ENCODE assay signal across 8 cellular contexts in the genomic region with DNA sequence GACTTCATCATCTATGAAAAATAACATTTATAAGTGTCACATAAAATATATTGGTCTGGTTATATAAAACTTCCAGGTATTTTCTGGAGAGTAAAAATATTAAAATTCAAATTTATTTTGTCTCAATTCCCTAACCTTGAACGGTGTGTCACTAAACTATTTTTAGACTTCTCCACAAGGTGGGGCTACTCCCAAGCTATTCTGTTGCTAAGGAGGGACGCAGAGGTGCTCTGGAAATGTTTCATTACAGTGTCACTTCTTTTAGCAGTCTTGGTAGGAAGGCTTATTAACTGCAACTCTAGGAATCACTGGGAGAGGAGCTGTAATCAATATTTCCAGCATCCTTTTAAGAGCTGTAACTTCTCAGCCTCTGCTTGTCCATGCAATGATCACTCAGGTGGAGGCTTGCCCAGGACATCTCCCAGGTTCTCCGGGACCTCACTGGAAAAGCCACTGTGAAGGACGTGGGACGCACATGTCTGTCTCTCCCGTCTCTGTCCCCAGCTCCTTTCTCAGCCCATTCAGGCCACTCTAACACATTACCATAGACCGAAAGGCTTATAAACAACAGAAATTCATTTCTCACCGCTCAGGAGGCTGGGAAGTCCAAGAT. TPM values are rescaled to one million over a fixed set of nuclear protein-coding genes. Genes with fewer than 3 reads are reported as not detected.
A peak's percentile ranks its signal among the peaks of the same experiment; 100 is the strongest.
DNase-seq lines count a peak whose midpoint lies in the region; ATAC-seq and TF ChIP-seq lines count a peak whose summit lies in the region.

No MANE protein-coding gene starts in this region.

- H3K27me3 ChIP-seq in foreskin keratinocyte = no peaks in the 10 kb centered on the region

- peak; percentile 81 for TF ChIP-seq CTCF in C4-2B (conservative IDR thresholded peaks at IDR 0.05)
- TF ChIP-seq CTCF in foreskin keratinocyte (conservative IDR thresholded peaks at IDR 0.05) = peak; percentile 85
- no peak for TF ChIP-seq CTCF in coronary artery (IDR thresholded peaks at IDR 0.05)

- H3K27ac ChIP-seq in C4-2B (no peak overlapping the region), foreskin keratinocyte (no peak overlapping the region), coronary artery (no peak overlapping the region)

- peak; percentile 84 for ATAC-seq in foreskin keratinocyte

- no peak overlapping the region for H3K4me3 ChIP-seq in coronary artery

- DNase-seq in HuH-7 (ENCODE audit: low spot score) (peak; percentile 35), RPMI8226 (peak; percentile 43), foreskin keratinocyte (peak; percentile 27 to 48), activated gamma-delta T cell treated with Interleukin-2 at 50 U/mL for 16 hours (no peak), coronary artery (ENCODE audit: low spot score) (no peak), OCI-M2 (lab: John Stamatoyannopoulos, UW; ENCODE audit: unreplicated experiment) (no peak)
- DNase-seq in activated CD4-positive, CD25-positive, alpha-beta regulatory T cell treated with anti-CD3 and anti-CD28 coated beads, Interleukin-2, amount 50 U/mL, for 72 hours = no peak

- no peaks in the 10 kb centered on the region for H3K4me1 ChIP-seq in foreskin keratinocyte

RNA-seq across cellular contexts. Expression of a gene that starts 32.5 kb away (rescaled TPM):
- total RNA-seq in foreskin keratinocyte = 0.71 and 1.1 TPM in 2 replicates
- 0.57 and 1.1 TPM in 2 replicates for polyA plus RNA-seq in foreskin keratinocyte

Comparison
In these comparisons a context has a peak if more than half of its experiments do, and no peak if none do; other contexts are left out.
1. DNase-seq: peak in HuH-7 (single experiment), RPMI8226 (single experiment) and foreskin keratinocyte (2 of 2); none in activated CD4-positive, CD25-positive, alpha-beta regulatory T cell treated with anti-CD3 and anti-CD28 coated beads, Interleukin-2, amount 50 U/mL, for 72 hours (single experiment), activated gamma-delta T cell treated with Interleukin-2 at 50 U/mL for 16 hours (single experiment), coronary artery (single experiment) and OCI-M2 (single experiment).